In the genomic region with DNA sequence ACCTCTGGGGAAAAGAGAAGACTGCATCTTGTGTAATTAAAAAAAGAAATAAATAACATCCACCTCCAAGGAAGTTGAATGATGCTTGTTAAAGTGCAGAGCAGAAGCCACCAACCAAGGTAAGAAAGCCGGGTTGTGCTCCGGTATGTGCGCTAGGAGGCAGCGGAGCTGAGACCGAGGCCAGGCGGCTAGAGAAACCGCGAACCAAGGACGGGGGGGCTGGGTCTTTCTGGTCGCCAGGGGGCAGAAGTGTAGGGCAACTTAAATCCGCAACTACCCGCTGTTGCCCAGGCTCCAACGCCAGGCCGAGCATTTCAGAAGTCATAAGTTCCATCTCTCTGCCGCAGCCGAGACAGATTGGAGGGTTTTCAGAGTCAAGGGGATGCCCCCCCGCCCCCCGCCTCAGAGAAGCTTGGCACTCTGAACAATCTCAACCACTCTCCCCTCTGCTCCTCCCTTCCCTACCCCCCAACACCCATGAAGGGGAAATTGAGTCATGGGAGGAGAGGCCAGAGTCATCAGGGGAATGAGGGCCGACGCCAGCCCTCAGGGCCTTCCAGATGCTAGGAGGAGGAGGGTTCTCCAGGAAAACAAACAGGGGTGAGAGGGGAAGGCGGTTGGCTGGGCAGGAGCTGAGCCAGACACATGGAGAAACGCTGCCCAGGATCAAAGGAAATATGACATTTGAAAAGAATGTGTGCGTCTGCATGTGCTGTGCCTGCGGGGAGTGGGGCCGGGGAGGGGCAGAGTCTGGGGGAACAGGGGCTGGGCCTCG, we compare ENCODE assay signal across 8 cellular contexts. TPM values are rescaled to one million over a fixed set of nuclear protein-coding genes. Genes with fewer than 3 reads are reported as not detected.
DNase-seq lines count a peak whose midpoint lies in the region; ATAC-seq, FAIRE-seq and TF ChIP-seq lines count a peak whose summit lies in the region.

No MANE protein-coding gene starts in this region.

- H3K4me3 ChIP-seq in HepG2 (replicated peaks in 1 of 3; ENCODE audit: insufficient read depth in 1 of 3, low read depth in 2 of 3, low read length in 3 of 3): peak overlapping the region; percentile 71 to 80 (median 74)

- no peak for TF ChIP-seq POLR2A in HepG2 (IDR thresholded peaks at IDR 0.05; ENCODE audit: insufficient read depth in 1 of 2, low read depth in 2 of 2, low read length in 2 of 2)

- DNase-seq in ELR (ENCODE audit: low read depth) (peak; percentile 91), NCI-H345 treated with DMSO at 0.1 percent for 48 hours (lab: John Stamatoyannopoulos, UW; ENCODE audit: unreplicated experiment) (peak; percentile 20), dermis microvascular lymphatic vessel endothelial cell (ENCODE audit: low read depth in 2 of 2) (peak; percentile 86 to 97), HepG2 (ENCODE audit: low spot score) (peak; percentile 93)
- peak; percentile 42 to 51 for DNase-seq in activated CD4-positive, alpha-beta T cell treated with anti-CD3 and anti-CD28 coated beads, Interleukin-2, amount 50 U/mL, for 4 hours
- peak; percentile 57 to 62 for DNase-seq in stimulated activated CD4-positive, alpha-beta T cell treated with anti-CD3 and anti-CD28 coated beads, Interleukin-4, amount 100 ng/mL, for 48 hours (ENCODE audit: low read depth in 2 of 2)

- no peak overlapping the region for H3K27ac ChIP-seq in HepG2 (ENCODE audit: extremely low read length, insufficient read depth, low read length)

- peaks cover 20 to 43% of the 10 kb centered on the region in 2 experiments for H3K27me3 ChIP-seq in HepG2 (ENCODE audit: control insufficient read depth in 1 of 2, insufficient read depth in 2 of 2, low read length in 2 of 2)

- H4K20me1 ChIP-seq in HepG2 (ENCODE audit: insufficient read depth, low read length): no peaks in the 10 kb centered on the region

- no peaks in the 10 kb centered on the region for H3K9me3 ChIP-seq in HepG2 (ENCODE audit: low read length)

- TF ChIP-seq EP300 in HepG2 (IDR thresholded peaks at IDR 0.05; ENCODE audit: low read depth in 2 of 2, low read length in 2 of 2) (no peak), HepG2 (CRISPR knock-in tag; IDR thresholded peaks at IDR 0.05; ENCODE audit: borderline replicate concordance) (no peak)

- FAIRE-seq in HepG2 (lab: Jason Lieb, UNC): peak; percentile 81

- H3K4me2 ChIP-seq in HepG2 (ENCODE audit: low read depth, low read length): peak overlapping the region; percentile 99

- no peaks in the 10 kb centered on the region for H3K36me3 ChIP-seq in HepG2 (replicated peaks in 1 of 2; ENCODE audit: control insufficient read depth in 1 of 2, insufficient read depth in 2 of 2, low read length in 2 of 2)

- peaks cover 26% of the 10 kb centered on the region for H3K4me1 ChIP-seq in HepG2 (ENCODE audit: insufficient read depth, low read length)

- H2AFZ ChIP-seq in HepG2 (ENCODE audit: low read length): no peak overlapping the region

- BruUV-seq in HepG2 (replicated peaks; lab: Mats Ljungman, UMichigan): no TSS peak

- H3K9ac ChIP-seq in HepG2 (ENCODE audit: insufficient read depth, low read depth, low read length): peak overlapping the region; percentile 35; the same call in 1 of the 2 replicates

- ATAC-seq in HG02973 (IDR thresholded peaks at IDR 0.05; ENCODE audit: unreplicated experiment) (peak; percentile 35), HepG2 (peak; percentile 77), GM19467 (IDR thresholded peaks at IDR 0.05; ENCODE audit: unreplicated experiment) (no peak)

- TF ChIP-seq CTCF in HepG2 (CRISPR knock-in tag; IDR thresholded peaks at IDR 0.05): peak; percentile 100

- WGBS in HepG2 (ENCODE audit: low lambda C conversion rate): 1% methylated on average over 26 of the region's 26 CpGs

- TF ChIP-seq RAD21 in HepG2 (CRISPR knock-in tag; IDR thresholded peaks at IDR 0.05): peak; percentile 100

- in situ Hi-C loops in HepG2 (cut with HindIII; ENCODE audit: extremely low pct_ligation_motif_present, low pct_unique_long_range_greater_than_20kb): loop anchor here (5.0 kb wide), 1 partner anchor 67 kb away; no protein-coding TSS in a partner anchor

- POLR2A ChIA-PET in HepG2 (lab: Yijun Ruan, JAX): interaction anchor here (0.6 to 2.3 kb wide), 15 partner anchors 12 to 272 kb away, joined by 3 to 90 read pairs (median 5); a partner anchor contains a TSS

- CTCF ChIA-PET in HepG2 (lab: Yijun Ruan, JAX; ENCODE audit: low intra/inter-chr PET ratio, low total read pairs): interaction anchor here (0.8 to 7.9 kb wide), 7 partner anchors 32 to 77 kb away, joined by 3 to 295 read pairs (median 9); a partner anchor contains a TSS

- intact Hi-C loops in HepG2 (cut with micrococcal nuclease; ENCODE audit: unreplicated experiment): loop anchor here (1.0 to 5.0 kb wide), 5 partner anchors 32 to 197 kb away; no protein-coding TSS in a partner anchor

- H3K79me2 ChIP-seq in HepG2 (ENCODE audit: insufficient read depth, low read length): no peaks in the 10 kb centered on the region

RNA-seq across cellular contexts. Expression of a gene that starts 2.2 kb away (rescaled TPM):
- total RNA-seq in dermis microvascular lymphatic vessel endothelial cell (0.76 and 1.0 TPM in 2 replicates), HepG2 (2016; rRNA removed; fragmentation: Illumina TruSeq; extraction: Trizol) (0.04 TPM in 1 of 2 replicates, not detected in the other)
- total RNA-seq in HepG2 (2016; cell fraction: cytosol; rRNA removed; fragmentation: Illumina TruSeq; extraction: Trizol; ENCODE audit: low read depth): not detected in 2 replicates
- 0.11 TPM in 1 of 2 replicates, not detected in the other for total RNA-seq in HepG2 (2016; cell fraction: insoluble cytoplasmic fraction; rRNA removed; fragmentation: Illumina TruSeq; extraction: Trizol)
- not detected in 2 replicates for total RNA-seq in HepG2 (2016; cell fraction: membrane; rRNA removed; fragmentation: Illumina TruSeq; extraction: Trizol)
- 0.34 TPM in 1 of 2 replicates, not detected in the other for total RNA-seq in HepG2 (2016; cell fraction: nucleus; rRNA removed; fragmentation: Illumina TruSeq; extraction: Trizol)
- 0.15 and 0.24 TPM in 2 replicates for polyA plus RNA-seq in HepG2 (2011; rRNA removed)
- 0.03 and 0.05 TPM in 2 replicates for polyA plus RNA-seq in HepG2 (2011; cell fraction: cytosol; rRNA removed)
- polyA plus RNA-seq in HepG2 (2011; cell fraction: nucleus; rRNA removed): 1.6 and 2.4 TPM in 2 replicates
- polyA plus RNA-seq in HepG2 (2012): 0.17 and 0.40 TPM in 2 replicates
- polyA plus RNA-seq in HepG2 (2016; cell fraction: cytosol; fragmentation: Illumina TruSeq; extraction: Trizol; ENCODE audit: low read depth): not detected in 2 replicates
- not detected in 2 replicates for polyA plus RNA-seq in HepG2 (2016; cell fraction: insoluble cytoplasmic fraction; fragmentation: Illumina TruSeq; extraction: Trizol; ENCODE audit: low read depth)
- polyA plus RNA-seq in HepG2 (2016; cell fraction: membrane; fragmentation: Illumina TruSeq; extraction: Trizol; ENCODE audit: low read depth): not detected in 2 replicates
- 0.47 TPM in 1 of 2 replicates, not detected in the other for polyA plus RNA-seq in HepG2 (2016; cell fraction: nucleus; fragmentation: Illumina TruSeq; extraction: Trizol; ENCODE audit: insufficient read depth, low read depth)
- 0.32 TPM in 1 of 2 replicates, not detected in the other for polyA minus RNA-seq in HepG2 (2011; rRNA and poly(A)+ RNA removed; ENCODE audit: low replicate concordance)
- not detected in 2 replicates for polyA minus RNA-seq in HepG2 (2011; cell fraction: cytosol; rRNA and poly(A)+ RNA removed)
- polyA minus RNA-seq in HepG2 (2011; cell fraction: nucleus; rRNA and poly(A)+ RNA removed): 0.37 and 0.39 TPM in 2 replicates

RNA-seq across cellular contexts. Expression of a gene that starts 26.0 kb away (rescaled TPM):
- total RNA-seq in dermis microvascular lymphatic vessel endothelial cell (1.4 and 1.8 TPM in 2 replicates), HepG2 (2016; rRNA removed; fragmentation: Illumina TruSeq; extraction: Trizol) (not detected in 2 replicates)
- total RNA-seq in HepG2 (2016; cell fraction: cytosol; rRNA removed; fragmentation: Illumina TruSeq; extraction: Trizol; ENCODE audit: low read depth): not detected in 2 replicates
- not detected in 2 replicates for total RNA-seq in HepG2 (2016; cell fraction: insoluble cytoplasmic fraction; rRNA removed; fragmentation: Illumina TruSeq; extraction: Trizol)
- total RNA-seq in HepG2 (2016; cell fraction: membrane; rRNA removed; fragmentation: Illumina TruSeq; extraction: Trizol): not detected in 2 replicates
- not detected in 2 replicates for total RNA-seq in HepG2 (2016; cell fraction: nucleus; rRNA removed; fragmentation: Illumina TruSeq; extraction: Trizol)
- not detected in 2 replicates for polyA plus RNA-seq in HepG2 (2011; rRNA removed)
- not detected in 2 replicates for polyA plus RNA-seq in HepG2 (2011; cell fraction: cytosol; rRNA removed)
- polyA plus RNA-seq in HepG2 (2011; cell fraction: nucleus; rRNA removed): not detected in 2 replicates
- polyA plus RNA-seq in HepG2 (2012): not detected in 2 replicates
- polyA plus RNA-seq in HepG2 (2016; cell fraction: cytosol; fragmentation: Illumina TruSeq; extraction: Trizol; ENCODE audit: low read depth): not detected in 2 replicates
- polyA plus RNA-seq in HepG2 (2016; cell fraction: insoluble cytoplasmic fraction; fragmentation: Illumina TruSeq; extraction: Trizol; ENCODE audit: low read depth): not detected in 2 replicates
- polyA plus RNA-seq in HepG2 (2016; cell fraction: membrane; fragmentation: Illumina TruSeq; extraction: Trizol; ENCODE audit: low read depth): not detected in 2 replicates
- polyA plus RNA-seq in HepG2 (2016; cell fraction: nucleus; fragmentation: Illumina TruSeq; extraction: Trizol; ENCODE audit: insufficient read depth, low read depth): not detected in 2 replicates
- not detected in 2 replicates for polyA minus RNA-seq in HepG2 (2011; rRNA and poly(A)+ RNA removed; ENCODE audit: low replicate concordance)
- not detected in 2 replicates for polyA minus RNA-seq in HepG2 (2011; cell fraction: cytosol; rRNA and poly(A)+ RNA removed)
- not detected in 2 replicates for polyA minus RNA-seq in HepG2 (2011; cell fraction: nucleus; rRNA and poly(A)+ RNA removed)

RNA-seq across cellular contexts. Expression of a gene that starts 30.9 kb away (rescaled TPM):
- 29.3 and 51.2 TPM in 2 replicates for total RNA-seq in dermis microvascular lymphatic vessel endothelial cell
- not detected in 2 replicates for total RNA-seq in HepG2 (2016; rRNA removed; fragmentation: Illumina TruSeq; extraction: Trizol)
- not detected in 2 replicates for total RNA-seq in HepG2 (2016; cell fraction: cytosol; rRNA removed; fragmentation: Illumina TruSeq; extraction: Trizol; ENCODE audit: low read depth)
- not detected in 2 replicates for total RNA-seq in HepG2 (2016; cell fraction: insoluble cytoplasmic fraction; rRNA removed; fragmentation: Illumina TruSeq; extraction: Trizol)
- total RNA-seq in HepG2 (2016; cell fraction: membrane; rRNA removed; fragmentation: Illumina TruSeq; extraction: Trizol): not detected in 2 replicates
- not detected in 2 replicates for total RNA-seq in HepG2 (2016; cell fraction: nucleus; rRNA removed; fragmentation: Illumina TruSeq; extraction: Trizol)
- polyA plus RNA-seq in HepG2 (2011; rRNA removed): 0.03 TPM in 1 of 2 replicates, not detected in the other
- polyA plus RNA-seq in HepG2 (2011; cell fraction: cytosol; rRNA removed): not detected in 2 replicates
- polyA plus RNA-seq in HepG2 (2011; cell fraction: nucleus; rRNA removed): 0.31 and 0.50 TPM in 2 replicates
- 0.20 TPM in 1 of 2 replicates, not detected in the other for polyA plus RNA-seq in HepG2 (2012)
- not detected in 2 replicates for polyA plus RNA-seq in HepG2 (2016; cell fraction: cytosol; fragmentation: Illumina TruSeq; extraction: Trizol; ENCODE audit: low read depth)
- polyA plus RNA-seq in HepG2 (2016; cell fraction: insoluble cytoplasmic fraction; fragmentation: Illumina TruSeq; extraction: Trizol; ENCODE audit: low read depth): not detected in 2 replicates
- polyA plus RNA-seq in HepG2 (2016; cell fraction: membrane; fragmentation: Illumina TruSeq; extraction: Trizol; ENCODE audit: low read depth): not detected in 2 replicates
- 0.19 TPM in 1 of 2 replicates, not detected in the other for polyA plus RNA-seq in HepG2 (2016; cell fraction: nucleus; fragmentation: Illumina TruSeq; extraction: Trizol; ENCODE audit: insufficient read depth, low read depth)
- 0.22 TPM in 1 of 2 replicates, not detected in the other for polyA minus RNA-seq in HepG2 (2011; rRNA and poly(A)+ RNA removed; ENCODE audit: low replicate concordance)
- polyA minus RNA-seq in HepG2 (2011; cell fraction: cytosol; rRNA and poly(A)+ RNA removed): not detected in 2 replicates
- 0.99 TPM in 1 of 2 replicates, not detected in the other for polyA minus RNA-seq in HepG2 (2011; cell fraction: nucleus; rRNA and poly(A)+ RNA removed)

RNA-seq across cellular contexts. Expression of a gene that starts 33.0 kb away (rescaled TPM):
- 3.3 and 4.2 TPM in 2 replicates for total RNA-seq in dermis microvascular lymphatic vessel endothelial cell
- total RNA-seq in HepG2 (2016; rRNA removed; fragmentation: Illumina TruSeq; extraction: Trizol): 1.1 and 1.3 TPM in 2 replicates
- 0.09 and 0.10 TPM in 2 replicates for total RNA-seq in HepG2 (2016; cell fraction: cytosol; rRNA removed; fragmentation: Illumina TruSeq; extraction: Trizol; ENCODE audit: low read depth)
- total RNA-seq in HepG2 (2016; cell fraction: insoluble cytoplasmic fraction; rRNA removed; fragmentation: Illumina TruSeq; extraction: Trizol): 0.91 and 1.1 TPM in 2 replicates
- total RNA-seq in HepG2 (2016; cell fraction: membrane; rRNA removed; fragmentation: Illumina TruSeq; extraction: Trizol): 0.24 and 0.34 TPM in 2 replicates
- 1.0 and 1.4 TPM in 2 replicates for total RNA-seq in HepG2 (2016; cell fraction: nucleus; rRNA removed; fragmentation: Illumina TruSeq; extraction: Trizol)
- polyA plus RNA-seq in HepG2 (2011; rRNA removed): 0.63 and 0.95 TPM in 2 replicates
- polyA plus RNA-seq in HepG2 (2011; cell fraction: cytosol; rRNA removed): 0.39 and 0.44 TPM in 2 replicates
- 2.0 and 2.1 TPM in 2 replicates for polyA plus RNA-seq in HepG2 (2011; cell fraction: nucleus; rRNA removed)
- 1.8 and 5.9 TPM in 2 replicates for polyA plus RNA-seq in HepG2 (2012)
- polyA plus RNA-seq in HepG2 (2016; cell fraction: cytosol; fragmentation: Illumina TruSeq; extraction: Trizol; ENCODE audit: low read depth): 0.07 and 0.08 TPM in 2 replicates
- polyA plus RNA-seq in HepG2 (2016; cell fraction: insoluble cytoplasmic fraction; fragmentation: Illumina TruSeq; extraction: Trizol; ENCODE audit: low read depth): 0.72 and 0.83 TPM in 2 replicates
- 0.13 and 0.14 TPM in 2 replicates for polyA plus RNA-seq in HepG2 (2016; cell fraction: membrane; fragmentation: Illumina TruSeq; extraction: Trizol; ENCODE audit: low read depth)
- polyA plus RNA-seq in HepG2 (2016; cell fraction: nucleus; fragmentation: Illumina TruSeq; extraction: Trizol; ENCODE audit: insufficient read depth, low read depth): 1.2 and 1.5 TPM in 2 replicates
- polyA minus RNA-seq in HepG2 (2011; rRNA and poly(A)+ RNA removed; ENCODE audit: low replicate concordance): 2.4 TPM in 1 of 2 replicates, not detected in the other
- 1.4 and 1.5 TPM in 2 replicates for polyA minus RNA-seq in HepG2 (2011; cell fraction: cytosol; rRNA and poly(A)+ RNA removed)
- 1.7 and 1.9 TPM in 2 replicates for polyA minus RNA-seq in HepG2 (2011; cell fraction: nucleus; rRNA and poly(A)+ RNA removed)

RNA-seq across cellular contexts. Expression of a gene that starts 54.5 kb away (rescaled TPM):
- total RNA-seq in dermis microvascular lymphatic vessel endothelial cell: 2.0 and 2.2 TPM in 2 replicates
- total RNA-seq in HepG2 (2016; rRNA removed; fragmentation: Illumina TruSeq; extraction: Trizol): 1.00 and 3.2 TPM in 2 replicates
- total RNA-seq in HepG2 (2016; cell fraction: cytosol; rRNA removed; fragmentation: Illumina TruSeq; extraction: Trizol; ENCODE audit: low read depth): 0.40 and 0.53 TPM in 2 replicates
- 0.25 and 2.9 TPM in 2 replicates for total RNA-seq in HepG2 (2016; cell fraction: insoluble cytoplasmic fraction; rRNA removed; fragmentation: Illumina TruSeq; extraction: Trizol)
- total RNA-seq in HepG2 (2016; cell fraction: membrane; rRNA removed; fragmentation: Illumina TruSeq; extraction: Trizol): 0.55 and 0.59 TPM in 2 replicates
- 4.9 and 6.3 TPM in 2 replicates for total RNA-seq in HepG2 (2016; cell fraction: nucleus; rRNA removed; fragmentation: Illumina TruSeq; extraction: Trizol)
- 8.2 and 12.4 TPM in 2 replicates for polyA plus RNA-seq in HepG2 (2011; rRNA removed)
- polyA plus RNA-seq in HepG2 (2011; cell fraction: cytosol; rRNA removed): 1.2 and 1.9 TPM in 2 replicates
- 89.0 and 109 TPM in 2 replicates for polyA plus RNA-seq in HepG2 (2011; cell fraction: nucleus; rRNA removed)
- 9.0 and 9.1 TPM in 2 replicates for polyA plus RNA-seq in HepG2 (2012)
- 0.10 and 0.24 TPM in 2 replicates for polyA plus RNA-seq in HepG2 (2016; cell fraction: cytosol; fragmentation: Illumina TruSeq; extraction: Trizol; ENCODE audit: low read depth)
- 0.76 and 0.87 TPM in 2 replicates for polyA plus RNA-seq in HepG2 (2016; cell fraction: insoluble cytoplasmic fraction; fragmentation: Illumina TruSeq; extraction: Trizol; ENCODE audit: low read depth)
- 0.37 and 0.90 TPM in 2 replicates for polyA plus RNA-seq in HepG2 (2016; cell fraction: membrane; fragmentation: Illumina TruSeq; extraction: Trizol; ENCODE audit: low read depth)
- polyA plus RNA-seq in HepG2 (2016; cell fraction: nucleus; fragmentation: Illumina TruSeq; extraction: Trizol; ENCODE audit: insufficient read depth, low read depth): 22.4 and 23.6 TPM in 2 replicates
- 13.2 and 32.8 TPM in 2 replicates for polyA minus RNA-seq in HepG2 (2011; rRNA and poly(A)+ RNA removed; ENCODE audit: low replicate concordance)
- 0.30 and 1.5 TPM in 2 replicates for polyA minus RNA-seq in HepG2 (2011; cell fraction: cytosol; rRNA and poly(A)+ RNA removed)
- 17.3 and 18.9 TPM in 2 replicates for polyA minus RNA-seq in HepG2 (2011; cell fraction: nucleus; rRNA and poly(A)+ RNA removed)

Comparison
In these comparisons a context has a peak if more than half of its experiments do, and no peak if none do; other contexts are left out.
1. DNase-seq: peak in every context shown above with its lines; median percentile 93 in HepG2; 92 in dermis microvascular lymphatic vessel endothelial cell; 91 in ELR; 60 in stimulated activated CD4-positive, alpha-beta T cell treated with anti-CD3 and anti-CD28 coated beads, Interleukin-4, amount 100 ng/mL, for 48 hours; 46 in activated CD4-positive, alpha-beta T cell treated with anti-CD3 and anti-CD28 coated beads, Interleukin-2, amount 50 U/mL, for 4 hours; 20 in NCI-H345 treated with DMSO at 0.1 percent for 48 hours.
2. RNA of a gene that starts 30.9 kb away (total RNA-seq): 29.3 to 51.2 TPM in dermis microvascular lymphatic vessel endothelial cell; not detected in HepG2; every median in the first group is over 10 times any median in the second.